Comparison of ENCODE assay signal across 8 cellular contexts in genomic region chr13:50909605-50910482, GRCh38. TPM values are rescaled to one million over a fixed set of nuclear protein-coding genes. Genes with fewer than 3 reads are reported as not detected.
DNase-seq lines count a peak whose midpoint lies in the region; ATAC-seq and TF ChIP-seq lines count a peak whose summit lies in the region.

A gene with protein sequence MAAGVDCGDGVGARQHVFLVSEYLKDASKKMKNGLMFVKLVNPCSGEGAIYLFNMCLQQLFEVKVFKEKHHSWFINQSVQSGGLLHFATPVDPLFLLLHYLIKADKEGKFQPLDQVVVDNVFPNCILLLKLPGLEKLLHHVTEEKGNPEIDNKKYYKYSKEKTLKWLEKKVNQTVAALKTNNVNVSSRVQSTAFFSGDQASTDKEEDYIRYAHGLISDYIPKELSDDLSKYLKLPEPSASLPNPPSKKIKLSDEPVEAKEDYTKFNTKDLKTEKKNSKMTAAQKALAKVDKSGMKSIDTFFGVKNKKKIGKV (plus strand): TSS chr13:50909791. CDS start chr13:50910077, 286 bp downstream.

- peak within 1 kb of the TSS; percentile 68 for H3K4me3 ChIP-seq in BE2C (ENCODE audit: low read depth, low read length)

- no peaks in the 10 kb centered on the region for H3K9me3 ChIP-seq in BE2C

- DNase-seq in BE2C (peak; percentile 73), NCI-H748 (lab: John Stamatoyannopoulos, UW; ENCODE audit: unreplicated experiment) (peak; percentile 89), memory B cell (ENCODE audit: low spot score in 2 of 2) (peak; percentile 60 to 73)
- DNase-seq in activated CD8-positive, alpha-beta T cell treated with anti-CD3 and anti-CD28 coated beads, Interleukin-2, amount 10 ng/mL, durations not matched to agents 7 days and 5 days = peak; percentile 76
- peak; percentile 58 for DNase-seq in effector CD4-positive, alpha-beta T cell
- peak; percentile 59 for DNase-seq in stimulated activated CD8-positive, alpha-beta memory T cell treated with anti-CD3 and anti-CD28 coated beads, Interleukin-12 subunit alpha, Interleukin-12 subunit beta, amount 100 ng/mL, for 4 hours (ENCODE audit: low read depth)

- peak; percentile 61 for ATAC-seq in GM19043 (IDR thresholded peaks at IDR 0.05; ENCODE audit: low read depth, unreplicated experiment)
- ATAC-seq in HG03342 (IDR thresholded peaks at IDR 0.05; ENCODE audit: unreplicated experiment) = peak; percentile 66
- peak; percentile 81 for ATAC-seq in activated CD8-positive, alpha-beta T cell treated with anti-CD3 and anti-CD28 coated beads, Interleukin-2, amount 10 ng/mL, durations not matched to agents 7 days and 5 days
- ATAC-seq in memory B cell (ENCODE audit: low read depth) = peak; percentile 72

- no peaks in the 10 kb centered on the region for H3K9me3 Mint-ChIP-seq in activated CD8-positive, alpha-beta T cell treated with anti-CD3 and anti-CD28 coated beads, Interleukin-2, amount 10 ng/mL, durations not matched to agents 7 days and 5 days (ENCODE audit: insufficient read depth)
- no peaks in the 10 kb centered on the region for H3K9me3 Mint-ChIP-seq in memory B cell

- peak within 1 kb of the TSS; percentile 96 for H3K27ac Mint-ChIP-seq in activated CD8-positive, alpha-beta T cell treated with anti-CD3 and anti-CD28 coated beads, Interleukin-2, amount 10 ng/mL, durations not matched to agents 7 days and 5 days
- peak within 1 kb of the TSS; percentile 93 for H3K27ac Mint-ChIP-seq in memory B cell

- no peaks in the 10 kb centered on the region for H3K27me3 ChIP-seq in BE2C

- H3K4me3 Mint-ChIP-seq in activated CD8-positive, alpha-beta T cell treated with anti-CD3 and anti-CD28 coated beads, Interleukin-2, amount 10 ng/mL, durations not matched to agents 7 days and 5 days = peak within 1 kb of the TSS; percentile 91
- peak within 1 kb of the TSS; percentile 92 for H3K4me3 Mint-ChIP-seq in memory B cell

- POLR2A ChIA-PET in activated CD8-positive, alpha-beta T cell treated with anti-CD3 and anti-CD28 coated beads, Interleukin-2, amount 10 ng/mL, durations not matched to agents 7 days and 5 days (lab: Charles Lee) = interaction anchor here (0.9 to 4.1 kb wide), 7 partner anchors 17 to 913 kb away, joined by 3 to 100 read pairs (median 6); partner anchors contain the start of gene TRIM13

- no peak for TF ChIP-seq CTCF in BE2C (IDR thresholded peaks at IDR 0.05; ENCODE audit: low read depth, low read length)

- H3K4me1 Mint-ChIP-seq in activated CD8-positive, alpha-beta T cell treated with anti-CD3 and anti-CD28 coated beads, Interleukin-2, amount 10 ng/mL, durations not matched to agents 7 days and 5 days (ENCODE audit: low read depth) = peaks cover 52% of the 10 kb centered on the region
- peaks cover 23% of the 10 kb centered on the region for H3K4me1 Mint-ChIP-seq in memory B cell

- H3K27me3 Mint-ChIP-seq in activated CD8-positive, alpha-beta T cell treated with anti-CD3 and anti-CD28 coated beads, Interleukin-2, amount 10 ng/mL, durations not matched to agents 7 days and 5 days (ENCODE audit: low read depth) = no peaks in the 10 kb centered on the region
- H3K27me3 Mint-ChIP-seq in memory B cell = no peaks in the 10 kb centered on the region

- no peaks in the 10 kb centered on the region for H3K36me3 ChIP-seq in BE2C

- CTCF ChIA-PET in activated CD8-positive, alpha-beta T cell treated with anti-CD3 and anti-CD28 coated beads, Interleukin-2, amount 10 ng/mL, durations not matched to agents 7 days and 5 days (lab: Charles Lee) = interaction anchor here (0.7 to 3.2 kb wide), 6 partner anchors 12 to 111 kb away, joined by 3 to 91 read pairs (median 19); no protein-coding TSS in a partner anchor

- H3K4me1 ChIP-seq in BE2C = no peaks in the 10 kb centered on the region; the same call in none of the 2 replicates

- peaks cover 18% of the 10 kb centered on the region for H3K36me3 Mint-ChIP-seq in activated CD8-positive, alpha-beta T cell treated with anti-CD3 and anti-CD28 coated beads, Interleukin-2, amount 10 ng/mL, durations not matched to agents 7 days and 5 days (ENCODE audit: low read depth)
- H3K36me3 Mint-ChIP-seq in memory B cell = no peaks in the 10 kb centered on the region

RNA-seq across cellular contexts. Expression of the gene that starts here (rescaled TPM):
- 13.6 TPM for polyA plus RNA-seq in BE2C (2012; ENCODE audit: insufficient read depth, insufficient read length, low read depth)
- total RNA-seq in activated CD8-positive, alpha-beta T cell treated with anti-CD3 and anti-CD28 coated beads, Interleukin-2, amount 10 ng/mL, durations not matched to agents 7 days and 5 days = 100 to 1,000 TPM; 105 to 107 TPM

Comparison
In these comparisons a context has a peak if more than half of its experiments do, and no peak if none do; other contexts are left out.
1. Peak in every context shown above with its lines: DNase-seq, ATAC-seq and H3K4me3 ChIP-seq.